In genomic region chr3:176651622-176652021, GRCh38 we compare ENCODE assay signal across 15 cellular contexts.
"Had no signal": no experiment of that assay in that cellular context is flagged by ENCODE, and none has a peak within 500 bp of the region (broad histone marks: within the 10 kb centered on the region; RNA-seq: fewer than 3 reads in every experiment).

No MANE protein-coding gene starts in this region.

- H3K4me3 ChIP-seq: ascending aorta, breast epithelium, dorsolateral prefrontal cortex had no signal

- H3K9me3 ChIP-seq: ascending aorta, breast epithelium, neutrophil had no signal

- DNase-seq: activated CD4-positive, CD25-positive, alpha-beta regulatory T cell treated with anti-CD3 and anti-CD28 coated beads, Interleukin-2, amount 50 U/mL, for 72 hours; activated naive CD4-positive, alpha-beta T cell treated with Interleukin-2 at 50 U/mL for 16 hours; dorsolateral prefrontal cortex; erythroblast; hypothalamus; kidney; left ventricle myocardium superior; mesenchymal stem cell; natural killer cell; stimulated activated CD4-positive, alpha-beta T cell treated with anti-CD3 and anti-CD28 coated beads, Interleukin-2, amount 100 ng/mL, for 48 hours had no signal

- H3K36me3 ChIP-seq: ascending aorta, breast epithelium, neutrophil had no signal

- H3K9me3 Mint-ChIP-seq: activated T-helper 17 cell treated with anti-CD3 and anti-CD28 coated beads, Interleukin-2, amount 50 U/mL, for 72 hours had no signal

- H3K27ac Mint-ChIP-seq: activated T-helper 17 cell treated with anti-CD3 and anti-CD28 coated beads, Interleukin-2, amount 50 U/mL, for 72 hours; natural killer cell; stimulated activated memory B cell treated with anti-CD40 and anti-IgM and Interleukin-4, amounts not matched to agents 10 μg/mL and 1 μg/mL and 100 μg/mL, for 72 hours had no signal

- H3K27me3 ChIP-seq: ascending aorta, breast epithelium, dorsolateral prefrontal cortex, neutrophil had no signal

- FAIRE-seq: kidney had no signal

- H3K27me3 Mint-ChIP-seq: stimulated activated memory B cell treated with anti-CD40 and anti-IgM and Interleukin-4, amounts not matched to agents 10 μg/mL and 1 μg/mL and 100 μg/mL, for 72 hours had no signal

- H3K27ac ChIP-seq: ascending aorta, breast epithelium, dorsolateral prefrontal cortex, neutrophil had no signal

- ATAC-seq: activated T-helper 17 cell treated with anti-CD3 and anti-CD28 coated beads, Interleukin-2, amount 50 U/mL, for 72 hours; left ventricle myocardium superior; natural killer cell; stimulated activated memory B cell treated with anti-CD40 and anti-IgM and Interleukin-4, amounts not matched to agents 10 μg/mL and 1 μg/mL and 100 μg/mL, for 72 hours had no signal

- H3K4me1 Mint-ChIP-seq: activated T-helper 17 cell treated with anti-CD3 and anti-CD28 coated beads, Interleukin-2, amount 50 U/mL, for 72 hours; natural killer cell; stimulated activated memory B cell treated with anti-CD40 and anti-IgM and Interleukin-4, amounts not matched to agents 10 μg/mL and 1 μg/mL and 100 μg/mL, for 72 hours had no signal

- H3K36me3 Mint-ChIP-seq: natural killer cell; stimulated activated memory B cell treated with anti-CD40 and anti-IgM and Interleukin-4, amounts not matched to agents 10 μg/mL and 1 μg/mL and 100 μg/mL, for 72 hours had no signal

- H3K4me3 Mint-ChIP-seq: activated T-helper 17 cell treated with anti-CD3 and anti-CD28 coated beads, Interleukin-2, amount 50 U/mL, for 72 hours; natural killer cell; stimulated activated memory B cell treated with anti-CD40 and anti-IgM and Interleukin-4, amounts not matched to agents 10 μg/mL and 1 μg/mL and 100 μg/mL, for 72 hours had no signal

- H3K4me1 ChIP-seq: ascending aorta, breast epithelium had no signal
